Comparison of ENCODE assay signal across 1 cellular context in genomic region chr6:43817192-43817591, GRCh38.
TF ChIP-seq lines count a peak whose summit lies in the region.

No MANE protein-coding gene starts in this region.

TF ChIP-seq in HepG2, 621 proteins besides CTCF, POLR2A, EP300 and RAD21 (continued from another document and continues in another):
- TF ChIP-seq ZNF142 (CRISPR knock-in tag; IDR thresholded peaks at IDR 0.05) (0 out of 2 replicates have a peak, but pooled peaks have one; percentile 32), SRSF4 (IDR thresholded peaks at IDR 0.05; ENCODE audit: low read depth, low read length, poor library complexity, severe bottlenecking) (no peak), ZNF709 (CRISPR knock-in tag; IDR thresholded peaks at IDR 0.05) (no peak), SMAD1 (CRISPR knock-in tag; IDR thresholded peaks at IDR 0.05; ENCODE audit: borderline replicate concordance, low read depth) (0 out of 2 replicates have a peak, but pooled peaks have one; percentile 68), BORCS8-MEF2B (CRISPR knock-in tag; IDR thresholded peaks at IDR 0.05) (0 out of 2 replicates have a peak, but pooled peaks have one; percentile 29), KLF16 (CRISPR knock-in tag; IDR thresholded peaks at IDR 0.05) (peak in 1 of 2 experiments; percentile 65; a peak in 1 of 4 replicates), TARDBP (CRISPR knock-in tag; IDR thresholded peaks at IDR 0.05) (peak; percentile 56; the same call in 1 of the 2 replicates), TCF7L2 (IDR thresholded peaks at IDR 0.05; ENCODE audit: low read depth, low read length) (no peak), ZFX (CRISPR knock-in tag; IDR thresholded peaks at IDR 0.05; ENCODE audit: low read depth) (peak; percentile 70), THYN1 (CRISPR knock-in tag; IDR thresholded peaks at IDR 0.05; ENCODE audit: borderline replicate concordance, low read depth) (no peak), ZNF160 (CRISPR knock-in tag; IDR thresholded peaks at IDR 0.05) (0 out of 2 replicates have a peak, but pooled peaks have one; percentile 37), KDM2A (CRISPR knock-in tag; IDR thresholded peaks at IDR 0.05; ENCODE audit: borderline replicate concordance, low read depth) (peak; percentile 62; the same call in 1 of the 2 replicates), ZNF17 (CRISPR knock-in tag; IDR thresholded peaks at IDR 0.05) (no peak), ELF3 (CRISPR knock-in tag; IDR thresholded peaks at IDR 0.05) (peak; percentile 72), THAP9 (CRISPR knock-in tag; IDR thresholded peaks at IDR 0.05; ENCODE audit: borderline replicate concordance) (peak; percentile 23; the same call in 1 of the 2 replicates), SP4 (CRISPR knock-in tag; IDR thresholded peaks at IDR 0.05) (0 out of 2 replicates have a peak, but pooled peaks have one; percentile 44), ZMAT3 (CRISPR knock-in tag; conservative IDR thresholded peaks at IDR 0.05) (0 out of 2 replicates have a peak, but pooled peaks have one; percentile 27), SOX6 (IDR thresholded peaks at IDR 0.05) (no peak), SOX6 (CRISPR knock-in tag; IDR thresholded peaks at IDR 0.05) (peak; percentile 44; the same call in 1 of the 2 replicates), UBTF (CRISPR knock-in tag; IDR thresholded peaks at IDR 0.05) (peak; percentile 50; the same call in 1 of the 2 replicates), ZNF768 (CRISPR knock-in tag; IDR thresholded peaks at IDR 0.05) (peak; percentile 29; the same call in 1 of the 2 replicates), ZFY (CRISPR knock-in tag; IDR thresholded peaks at IDR 0.05) (peak; percentile 64; the same call in 1 of the 2 replicates), NCOR1 (IDR thresholded peaks at IDR 0.05; ENCODE audit: borderline replicate concordance, low read length) (no peak), ZNF749 (CRISPR knock-in tag; IDR thresholded peaks at IDR 0.05; ENCODE audit: borderline replicate concordance) (no peak), NFE2L2 (IDR thresholded peaks at IDR 0.05; ENCODE audit: low read length) (peak; percentile 48), LCORL (IDR thresholded peaks at IDR 0.05) (no peak), LCORL (CRISPR knock-in tag; IDR thresholded peaks at IDR 0.05) (0 out of 2 replicates have a peak, but pooled peaks have one; percentile 52), ZNF891 (CRISPR knock-in tag; IDR thresholded peaks at IDR 0.05) (no peak), SNAPC2 (CRISPR knock-in tag; IDR thresholded peaks at IDR 0.05) (peak; percentile 52; the same call in 1 of the 2 replicates), ZNF746 (CRISPR knock-in tag; IDR thresholded peaks at IDR 0.05) (peak; percentile 58; the same call in 1 of the 2 replicates), KAT8 (CRISPR knock-in tag; IDR thresholded peaks at IDR 0.05) (peak; percentile 47; the same call in 1 of the 2 replicates), ZSCAN5A (CRISPR knock-in tag; IDR thresholded peaks at IDR 0.05; ENCODE audit: borderline replicate concordance) (peak; percentile 40; the same call in 1 of the 2 replicates), FOXA1 (IDR thresholded peaks at IDR 0.05) (no peak), FOXA1 (CRISPR knock-in tag; IDR thresholded peaks at IDR 0.05) (peak; percentile 71), ZNF839 (CRISPR knock-in tag; IDR thresholded peaks at IDR 0.05; ENCODE audit: borderline replicate concordance) (no peak), MAX (IDR thresholded peaks at IDR 0.05) (peak; percentile 34; the same call in 1 of the 2 replicates), HOXA5 (CRISPR knock-in tag; IDR thresholded peaks at IDR 0.05) (peak; percentile 41; the same call in 1 of the 2 replicates), HNF4A (CRISPR knock-in tag; IDR thresholded peaks at IDR 0.05) (peak; percentile 27; the same call in 1 of the 2 replicates), ZMYM4 (CRISPR knock-in tag; IDR thresholded peaks at IDR 0.05) (0 out of 2 replicates have a peak, but pooled peaks have one; percentile 18), ERF (CRISPR knock-in tag; IDR thresholded peaks at IDR 0.05) (peak; percentile 60; the same call in 1 of the 2 replicates), SRY (CRISPR knock-in tag; IDR thresholded peaks at IDR 0.05) (0 out of 2 replicates have a peak, but pooled peaks have one; percentile 28), ZNF710 (CRISPR knock-in tag; IDR thresholded peaks at IDR 0.05; ENCODE audit: borderline replicate concordance) (peak; percentile 50; the same call in 1 of the 2 replicates), MAZ (IDR thresholded peaks at IDR 0.05; ENCODE audit: borderline replicate concordance, low read depth, low read length) (peak; percentile 88; the same call in 1 of the 2 replicates), MAZ (CRISPR knock-in tag; IDR thresholded peaks at IDR 0.05; ENCODE audit: low read depth) (0 out of 2 replicates have a peak, but pooled peaks have one; percentile 45), REL (CRISPR knock-in tag; conservative IDR thresholded peaks at IDR 0.05) (no peak), DMAP1 (CRISPR knock-in tag; IDR thresholded peaks at IDR 0.05) (no peak), ZNF333 (CRISPR knock-in tag; IDR thresholded peaks at IDR 0.05; ENCODE audit: borderline replicate concordance) (no peak), GATAD2A (CRISPR knock-in tag; IDR thresholded peaks at IDR 0.05) (peak; percentile 59; the same call in 1 of the 2 replicates), ZNF563 (CRISPR knock-in tag; IDR thresholded peaks at IDR 0.05) (0 out of 2 replicates have a peak, but pooled peaks have one; percentile 10), CBFB (CRISPR knock-in tag; IDR thresholded peaks at IDR 0.05) (peak; percentile 53; the same call in 1 of the 2 replicates), ZNF331 (CRISPR knock-in tag; IDR thresholded peaks at IDR 0.05) (0 out of 2 replicates have a peak, but pooled peaks have one; percentile 34), FOSL2 (CRISPR knock-in tag; IDR thresholded peaks at IDR 0.05) (peak; percentile 81), SSRP1 (CRISPR knock-in tag; IDR thresholded peaks at IDR 0.05) (peak; percentile 74; the same call in 1 of the 2 replicates)
